28 cellular contexts compared by ENCODE assay signal in the genomic region with DNA sequence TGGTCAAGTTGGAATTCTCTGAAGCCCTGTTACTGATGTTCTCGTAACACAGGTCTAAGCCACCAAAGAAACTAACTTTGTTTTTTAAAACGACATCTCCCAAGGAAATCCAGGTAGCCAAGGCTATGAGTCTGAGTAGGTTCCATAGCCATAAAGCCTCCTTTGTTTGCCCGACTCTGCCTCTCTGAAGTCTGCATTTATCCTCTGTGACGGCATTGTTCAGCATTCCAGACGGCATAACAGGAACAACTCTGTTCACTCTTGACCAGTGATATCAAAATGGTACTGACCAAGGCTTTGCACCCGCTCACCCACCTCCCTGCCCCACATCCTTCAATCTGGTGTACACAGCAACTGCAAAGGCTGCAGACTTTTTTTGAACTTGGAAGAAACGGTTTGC. TPM values are rescaled to one million over a fixed set of nuclear protein-coding genes. Genes with fewer than 3 reads are reported as not detected.
DNase-seq lines count a peak whose midpoint lies in the region; ATAC-seq and TF ChIP-seq lines count a peak whose summit lies in the region.
"Had no signal": no experiment of that assay in that cellular context is flagged by ENCODE, and none has a peak within 500 bp of the region (broad histone marks: within the 10 kb centered on the region; RNA-seq: fewer than 3 reads in every experiment).

No MANE protein-coding gene starts in this region.

- H2BK15ac ChIP-seq in H9 (ENCODE audit: low read depth, low read length) = no peak overlapping the region

- no peak overlapping the region for H4K91ac ChIP-seq in H9 (ENCODE audit: insufficient read length, low read depth, low read length)

- H3K27ac Mint-ChIP-seq in stimulated activated naive CD8-positive, alpha-beta T cell treated with anti-CD3 and anti-CD28 coated beads, Interleukin-15, Interleukin-2, amounts not matched to agents 100 ng/mL and 50 ng/mL, for 24 hours = peak overlapping the region; percentile 8
- no peak overlapping the region; a peak in 1 of 7 replicates for H3K27ac Mint-ChIP-seq in H9
- no peak overlapping the region for H3K27ac Mint-ChIP-seq in activated CD4-positive, alpha-beta memory T cell treated with anti-CD3 and anti-CD28 coated beads, Interleukin-2, amount 10 ng/mL, durations not matched to agents 7 days and 5 days
- H3K27ac Mint-ChIP-seq in stimulated activated memory B cell treated with anti-CD40 and anti-IgM and Interleukin-4, amounts not matched to agents 10 μg/mL and 1 μg/mL and 100 μg/mL, for 72 hours = no peak overlapping the region
- H3K27ac Mint-ChIP-seq: activated CD4-positive, alpha-beta T cell treated with anti-CD3 and anti-CD28 coated beads, Interleukin-2, amount 10 ng/mL, durations not matched to agents 24 days and 14 days; activated naive CD8-positive, alpha-beta T cell; IgD-negative memory B cell had no signal

- CTCF ChIA-PET in activated CD4-positive, alpha-beta memory T cell treated with anti-CD3 and anti-CD28 coated beads, Interleukin-2, amount 10 ng/mL, durations not matched to agents 7 days and 5 days (lab: Charles Lee) = no interaction called here

- no peaks in the 10 kb centered on the region for H3K23me2 ChIP-seq in H9 (ENCODE audit: insufficient read length, low read depth, low read length, poor library complexity, severe bottlenecking)

- no peak overlapping the region for H3K4me3 Mint-ChIP-seq in stimulated activated naive CD8-positive, alpha-beta T cell treated with anti-CD3 and anti-CD28 coated beads, Interleukin-15, Interleukin-2, amounts not matched to agents 100 ng/mL and 50 ng/mL, for 24 hours
- no peak overlapping the region for H3K4me3 Mint-ChIP-seq in H9
- H3K4me3 Mint-ChIP-seq in activated CD4-positive, alpha-beta memory T cell treated with anti-CD3 and anti-CD28 coated beads, Interleukin-2, amount 10 ng/mL, durations not matched to agents 7 days and 5 days = no peak overlapping the region
- no peak overlapping the region for H3K4me3 Mint-ChIP-seq in stimulated activated memory B cell treated with anti-CD40 and anti-IgM and Interleukin-4, amounts not matched to agents 10 μg/mL and 1 μg/mL and 100 μg/mL, for 72 hours
- H3K4me3 Mint-ChIP-seq: activated CD4-positive, alpha-beta T cell treated with anti-CD3 and anti-CD28 coated beads, Interleukin-2, amount 10 ng/mL, durations not matched to agents 24 days and 14 days; activated naive CD8-positive, alpha-beta T cell; CD14-positive monocyte; IgD-negative memory B cell had no signal

- no peak overlapping the region for H3K4me2 ChIP-seq in H9 (ENCODE audit: insufficient read depth, insufficient read length, low read length)

- H3K14ac ChIP-seq in H9 (ENCODE audit: insufficient read depth, low read length) = no peak overlapping the region

- H3K27me3 Mint-ChIP-seq in stimulated activated naive CD8-positive, alpha-beta T cell treated with anti-CD3 and anti-CD28 coated beads, Interleukin-15, Interleukin-2, amounts not matched to agents 100 ng/mL and 50 ng/mL, for 24 hours = no peaks in the 10 kb centered on the region
- H3K27me3 Mint-ChIP-seq in H9 (ENCODE audit: low read depth) = no peaks in the 10 kb centered on the region
- no peaks in the 10 kb centered on the region for H3K27me3 Mint-ChIP-seq in activated CD4-positive, alpha-beta memory T cell treated with anti-CD3 and anti-CD28 coated beads, Interleukin-2, amount 10 ng/mL, durations not matched to agents 7 days and 5 days
- H3K27me3 Mint-ChIP-seq in stimulated activated memory B cell treated with anti-CD40 and anti-IgM and Interleukin-4, amounts not matched to agents 10 μg/mL and 1 μg/mL and 100 μg/mL, for 72 hours = no peaks in the 10 kb centered on the region
- H3K27me3 Mint-ChIP-seq: activated CD4-positive, alpha-beta T cell treated with anti-CD3 and anti-CD28 coated beads, Interleukin-2, amount 10 ng/mL, durations not matched to agents 24 days and 14 days; activated naive CD8-positive, alpha-beta T cell; IgD-negative memory B cell; naive thymus-derived CD4-positive, alpha-beta T cell had no signal

- no peaks in the 10 kb centered on the region for H4K20me1 ChIP-seq in H9 (ENCODE audit: control insufficient read depth, insufficient read depth, insufficient read length)

- no peak overlapping the region for H2BK120ac ChIP-seq in H9 (ENCODE audit: low read depth, low read length, poor library complexity, severe bottlenecking)

- no peak for TF ChIP-seq CTCF in H9 (conservative IDR thresholded peaks at IDR 0.05)

- H2AK5ac ChIP-seq in H9 (ENCODE audit: insufficient read length, low read length) = no peak overlapping the region

- H3K36me3 Mint-ChIP-seq in stimulated activated naive CD8-positive, alpha-beta T cell treated with anti-CD3 and anti-CD28 coated beads, Interleukin-15, Interleukin-2, amounts not matched to agents 100 ng/mL and 50 ng/mL, for 24 hours (ENCODE audit: low read depth) = peaks cover 82% of the 10 kb centered on the region
- H3K36me3 Mint-ChIP-seq in H9 (ENCODE audit: insufficient read depth in 1 of 3, low read depth in 3 of 3) = peaks cover 32 to 83% (median 64%) of the 10 kb centered on the region in 3 experiments; a peak in 6 of 7 replicates
- peaks cover 29% of the 10 kb centered on the region for H3K36me3 Mint-ChIP-seq in activated CD4-positive, alpha-beta memory T cell treated with anti-CD3 and anti-CD28 coated beads, Interleukin-2, amount 10 ng/mL, durations not matched to agents 7 days and 5 days (ENCODE audit: low read depth)
- peaks cover 61% of the 10 kb centered on the region for H3K36me3 Mint-ChIP-seq in stimulated activated memory B cell treated with anti-CD40 and anti-IgM and Interleukin-4, amounts not matched to agents 10 μg/mL and 1 μg/mL and 100 μg/mL, for 72 hours

- H3K9me3 ChIP-seq in skeletal muscle tissue (ENCODE audit: control insufficient read depth in 3 of 3, low read length in 3 of 3) (no peaks in the 10 kb centered on the region), H9 (ENCODE audit: control insufficient read depth, low read depth, low read length) (no peaks in the 10 kb centered on the region)
- H3K9me3 ChIP-seq: upper lobe of right lung had no signal

- no peak overlapping the region for H2AFZ ChIP-seq in H9 (ENCODE audit: low read length)

- peaks cover 3% of the 10 kb centered on the region for H3K4me1 Mint-ChIP-seq in stimulated activated naive CD8-positive, alpha-beta T cell treated with anti-CD3 and anti-CD28 coated beads, Interleukin-15, Interleukin-2, amounts not matched to agents 100 ng/mL and 50 ng/mL, for 24 hours (ENCODE audit: low read depth)
- no peaks in the 10 kb centered on the region for H3K4me1 Mint-ChIP-seq in H9
- no peaks in the 10 kb centered on the region for H3K4me1 Mint-ChIP-seq in activated CD4-positive, alpha-beta memory T cell treated with anti-CD3 and anti-CD28 coated beads, Interleukin-2, amount 10 ng/mL, durations not matched to agents 7 days and 5 days
- no peaks in the 10 kb centered on the region for H3K4me1 Mint-ChIP-seq in stimulated activated memory B cell treated with anti-CD40 and anti-IgM and Interleukin-4, amounts not matched to agents 10 μg/mL and 1 μg/mL and 100 μg/mL, for 72 hours
- H3K4me1 Mint-ChIP-seq: activated CD4-positive, alpha-beta T cell treated with anti-CD3 and anti-CD28 coated beads, Interleukin-2, amount 10 ng/mL, durations not matched to agents 24 days and 14 days; CD14-positive monocyte; IgD-negative memory B cell had no signal

- H3K4me1 ChIP-seq in skeletal muscle tissue (ENCODE audit: control insufficient read depth in 3 of 3, insufficient read depth in 3 of 3, low read length in 3 of 3) = peaks cover 0 to 14% (median 10%) of the 10 kb centered on the region in 3 donors
- no peaks in the 10 kb centered on the region for H3K4me1 ChIP-seq in H9 (ENCODE audit: insufficient read depth, low read length)

- no peak overlapping the region for H4K5ac ChIP-seq in H9 (ENCODE audit: insufficient read length, low read depth, low read length)

- H3K36me3 ChIP-seq in skeletal muscle tissue (ENCODE audit: control insufficient read depth in 3 of 3, insufficient read depth in 3 of 3, low read length in 3 of 3) = peaks cover 8 to 32% (median 28%) of the 10 kb centered on the region in 3 donors

- H3K27ac ChIP-seq in skeletal muscle tissue (ENCODE audit: low read depth, low read length) (peak overlapping the region; percentile 72), H9 (ENCODE audit: insufficient read length, low read depth, low read length) (no peak overlapping the region)
- H3K27ac ChIP-seq: cardiac muscle cell, upper lobe of right lung had no signal

- no peak overlapping the region for H4K8ac ChIP-seq in H9 (replicated peaks; ENCODE audit: insufficient read length, low read depth, low read length)

- H3K4ac ChIP-seq in H9 (ENCODE audit: low read depth, low read length) = no peak overlapping the region

- no peak overlapping the region for H2BK12ac ChIP-seq in H9 (ENCODE audit: insufficient read length, low read depth, low read length)

- no peaks in the 10 kb centered on the region; the same call in 1 of the 2 replicates for H3K79me2 ChIP-seq in H9 (ENCODE audit: insufficient read depth, low read length)

- H2BK20ac ChIP-seq in H9 (ENCODE audit: low read depth, low read length, poor library complexity, severe bottlenecking) = no peak overlapping the region

- ATAC-seq in stimulated activated naive CD8-positive, alpha-beta T cell treated with anti-CD3 and anti-CD28 coated beads, Interleukin-15, Interleukin-2, amounts not matched to agents 100 U/mL and 50 U/mL, for 24 hours = no peak
- ATAC-seq in stimulated activated memory B cell treated with anti-CD40 and anti-IgM and Interleukin-4, amounts not matched to agents 10 μg/mL and 1 μg/mL and 100 μg/mL, for 72 hours = no peak
- ATAC-seq: esophagus mucosa; naive thymus-derived CD4-positive, alpha-beta T cell had no signal

- H3K4me3 ChIP-seq in skeletal muscle tissue (ENCODE audit: low read length in 3 of 3) = no peak overlapping the region
- H3K4me3 ChIP-seq: cardiac muscle cell, upper lobe of right lung had no signal

- H3T11ph ChIP-seq in H9 (ENCODE audit: low read length) = no peak overlapping the region

- no peaks in the 10 kb centered on the region for H3K9me3 Mint-ChIP-seq in stimulated activated naive CD8-positive, alpha-beta T cell treated with anti-CD3 and anti-CD28 coated beads, Interleukin-15, Interleukin-2, amounts not matched to agents 100 ng/mL and 50 ng/mL, for 24 hours
- H3K9me3 Mint-ChIP-seq in H9 = no peaks in the 10 kb centered on the region
- no peaks in the 10 kb centered on the region for H3K9me3 Mint-ChIP-seq in activated CD4-positive, alpha-beta memory T cell treated with anti-CD3 and anti-CD28 coated beads, Interleukin-2, amount 10 ng/mL, durations not matched to agents 7 days and 5 days
- no peaks in the 10 kb centered on the region for H3K9me3 Mint-ChIP-seq in stimulated activated memory B cell treated with anti-CD40 and anti-IgM and Interleukin-4, amounts not matched to agents 10 μg/mL and 1 μg/mL and 100 μg/mL, for 72 hours
- H3K9me3 Mint-ChIP-seq: activated CD4-positive, alpha-beta T cell treated with anti-CD3 and anti-CD28 coated beads, Interleukin-2, amount 10 ng/mL, durations not matched to agents 24 days and 14 days; CD14-positive monocyte; IgD-negative memory B cell; naive thymus-derived CD4-positive, alpha-beta T cell had no signal

- H3K27me3 ChIP-seq in skeletal muscle tissue (ENCODE audit: control insufficient read depth in 3 of 3, insufficient read depth in 3 of 3, low read length in 3 of 3) = no peaks in the 10 kb centered on the region
- H3K27me3 ChIP-seq in H9 (ENCODE audit: insufficient read depth, low read length) = no peaks in the 10 kb centered on the region
- H3K27me3 ChIP-seq: cardiac muscle cell, upper lobe of right lung had no signal

- no peak overlapping the region for H3K9ac ChIP-seq in skeletal muscle tissue (ENCODE audit: low read depth in 1 of 3, low read length in 3 of 3)
- H3K9ac ChIP-seq in H9 (ENCODE audit: extremely low read depth, insufficient read length, low read length) = no peak overlapping the region

- H3K56ac ChIP-seq in H9 (ENCODE audit: insufficient read length, low read depth, low read length) = no peak overlapping the region

- H2BK5ac ChIP-seq in H9 (ENCODE audit: insufficient read length, low read length) = no peak overlapping the region

- H3K79me1 ChIP-seq in H9 (ENCODE audit: insufficient read depth, low read depth, low read length, poor library complexity, severe bottlenecking) = no peaks in the 10 kb centered on the region

- no peak for DNase-seq in stimulated activated naive CD8-positive, alpha-beta T cell treated with anti-CD3 and anti-CD28 coated beads, Interleukin-15, Interleukin-2, amounts not matched to agents 100 U/mL and 50 U/mL, for 24 hours
- DNase-seq in midbrain (lab: John Stamatoyannopoulos, UW) = peak; percentile 6
- no peak for DNase-seq in stimulated activated CD8-positive, alpha-beta memory T cell treated with anti-CD3 and anti-CD28 coated beads, Interleukin-4, amount 100 ng/mL, for 48 hours
- DNase-seq in H9 = no peak
- DNase-seq in activated CD4-positive, alpha-beta memory T cell treated with anti-CD3 and anti-CD28 coated beads, Interleukin-2, amount 10 ng/mL, durations not matched to agents 7 days and 5 days = no peak
- DNase-seq: activated CD4-positive, alpha-beta T cell treated with anti-CD3 and anti-CD28 coated beads, Interleukin-2, amount 10 ng/mL, durations not matched to agents 24 days and 14 days; activated effector memory CD4-positive, alpha-beta T cell treated with Interleukin-2 at 50 U/mL for 16 hours; Calu3; cortex of kidney; DMS79; left ventricle myocardium superior; naive thymus-derived CD4-positive, alpha-beta T cell; NCI-H446; NCI-H82; retina; SHP77 treated with DMSO at 0.1 percent for 48 hours; stimulated activated CD4-positive, alpha-beta T cell treated with anti-CD3 and anti-CD28 coated beads, Interleukin-1b, Interleukin-23, amount 100 ng/mL, for 48 hours; SW 1271; T1000; upper lobe of right lung had no signal

- no peak overlapping the region for H3K23ac ChIP-seq in H9 (ENCODE audit: insufficient read length, low read depth, low read length)

- POLR2A ChIA-PET in activated CD4-positive, alpha-beta memory T cell treated with anti-CD3 and anti-CD28 coated beads, Interleukin-2, amount 10 ng/mL, durations not matched to agents 7 days and 5 days (lab: Charles Lee) = no interaction called here

- H3K18ac ChIP-seq in H9 (ENCODE audit: insufficient read length, low read depth, low read length) = no peak overlapping the region

- no CpG with 5 or more reads among the region's 7 CpGs for WGBS in H9 (ENCODE audit: extremely low coverage, insufficient read length, low lambda C conversion rate)

RNA-seq across cellular contexts. Expression of gene URB1, which starts 14.8 kb away (rescaled TPM):
- 21.4 TPM for total RNA-seq in skeletal muscle tissue
- total RNA-seq in H9 (2021) = 20.4 and 23.5 TPM in 2 replicates
- 1 to 10 TPM; 9.1 TPM for total RNA-seq in activated CD4-positive, alpha-beta memory T cell treated with anti-CD3 and anti-CD28 coated beads, Interleukin-2, amount 10 ng/mL, durations not matched to agents 7 days and 5 days

RNA-seq across cellular contexts. Expression of gene EVA1C, which starts 34.5 kb away (rescaled TPM):
- 0.52 TPM for total RNA-seq in skeletal muscle tissue
- total RNA-seq in H9 (2021) = 0.98 and 1.8 TPM in 2 replicates
- total RNA-seq in activated CD4-positive, alpha-beta memory T cell treated with anti-CD3 and anti-CD28 coated beads, Interleukin-2, amount 10 ng/mL, durations not matched to agents 7 days and 5 days = 1 to 10 TPM; 5.0 to 6.3 TPM
